Comparison of ENCODE assay signal across 1 cellular context in the genomic region with DNA sequence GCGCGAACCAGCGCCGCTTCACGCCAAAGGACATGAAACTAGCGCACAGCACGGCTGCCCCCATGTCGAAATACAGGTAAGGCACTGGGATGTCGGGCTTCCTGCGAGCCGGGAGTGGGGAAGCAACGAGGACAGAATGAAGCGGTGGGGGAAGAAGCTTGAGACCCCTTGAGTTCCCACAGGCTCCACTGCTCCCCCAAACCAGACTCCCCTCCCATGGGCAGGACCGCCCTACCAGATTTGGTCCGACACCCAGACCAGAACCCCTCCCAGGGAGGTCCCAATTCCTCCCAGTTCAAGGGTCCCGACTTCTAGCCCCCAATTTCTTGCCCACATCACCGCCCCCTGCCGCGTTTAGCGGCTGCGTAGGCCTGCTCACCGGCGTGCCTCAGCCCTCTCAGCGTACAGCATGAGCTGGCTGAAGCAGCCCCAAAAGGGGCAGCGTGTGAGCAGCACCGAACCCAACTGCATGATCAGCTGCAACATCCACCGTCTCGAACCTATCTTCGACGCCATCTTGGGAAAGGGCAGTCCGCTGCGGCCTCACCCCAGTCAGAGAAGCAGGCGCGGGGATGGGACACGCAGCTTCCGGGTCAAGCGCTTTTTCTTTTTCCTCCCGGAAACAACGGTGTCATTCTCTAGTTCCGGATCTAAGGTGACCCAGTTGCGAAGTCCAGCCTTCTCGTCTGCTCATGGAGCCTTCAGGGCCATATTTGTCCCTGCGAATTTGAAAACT.
TF ChIP-seq lines count a peak whose summit lies in the region.

A gene (minus strand): TSS at position 527 of the 736 bp plus-strand sequence. CDS start 11 bp downstream, at position 516.

TF ChIP-seq in K562, 482 proteins besides CTCF, POLR2A, EP300 and RAD21 (continued from another document and continues in another):
- TF ChIP-seq, protein P1, sequence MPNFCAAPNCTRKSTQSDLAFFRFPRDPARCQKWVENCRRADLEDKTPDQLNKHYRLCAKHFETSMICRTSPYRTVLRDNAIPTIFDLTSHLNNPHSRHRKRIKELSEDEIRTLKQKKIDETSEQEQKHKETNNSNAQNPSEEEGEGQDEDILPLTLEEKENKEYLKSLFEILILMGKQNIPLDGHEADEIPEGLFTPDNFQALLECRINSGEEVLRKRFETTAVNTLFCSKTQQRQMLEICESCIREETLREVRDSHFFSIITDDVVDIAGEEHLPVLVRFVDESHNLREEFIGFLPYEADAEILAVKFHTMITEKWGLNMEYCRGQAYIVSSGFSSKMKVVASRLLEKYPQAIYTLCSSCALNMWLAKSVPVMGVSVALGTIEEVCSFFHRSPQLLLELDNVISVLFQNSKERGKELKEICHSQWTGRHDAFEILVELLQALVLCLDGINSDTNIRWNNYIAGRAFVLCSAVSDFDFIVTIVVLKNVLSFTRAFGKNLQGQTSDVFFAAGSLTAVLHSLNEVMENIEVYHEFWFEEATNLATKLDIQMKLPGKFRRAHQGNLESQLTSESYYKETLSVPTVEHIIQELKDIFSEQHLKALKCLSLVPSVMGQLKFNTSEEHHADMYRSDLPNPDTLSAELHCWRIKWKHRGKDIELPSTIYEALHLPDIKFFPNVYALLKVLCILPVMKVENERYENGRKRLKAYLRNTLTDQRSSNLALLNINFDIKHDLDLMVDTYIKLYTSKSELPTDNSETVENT (CRISPR knock-in tag; IDR thresholded peaks at IDR 0.05): peak; percentile 53; the same call in 1 of the 2 replicates
- TF ChIP-seq, protein P2, sequence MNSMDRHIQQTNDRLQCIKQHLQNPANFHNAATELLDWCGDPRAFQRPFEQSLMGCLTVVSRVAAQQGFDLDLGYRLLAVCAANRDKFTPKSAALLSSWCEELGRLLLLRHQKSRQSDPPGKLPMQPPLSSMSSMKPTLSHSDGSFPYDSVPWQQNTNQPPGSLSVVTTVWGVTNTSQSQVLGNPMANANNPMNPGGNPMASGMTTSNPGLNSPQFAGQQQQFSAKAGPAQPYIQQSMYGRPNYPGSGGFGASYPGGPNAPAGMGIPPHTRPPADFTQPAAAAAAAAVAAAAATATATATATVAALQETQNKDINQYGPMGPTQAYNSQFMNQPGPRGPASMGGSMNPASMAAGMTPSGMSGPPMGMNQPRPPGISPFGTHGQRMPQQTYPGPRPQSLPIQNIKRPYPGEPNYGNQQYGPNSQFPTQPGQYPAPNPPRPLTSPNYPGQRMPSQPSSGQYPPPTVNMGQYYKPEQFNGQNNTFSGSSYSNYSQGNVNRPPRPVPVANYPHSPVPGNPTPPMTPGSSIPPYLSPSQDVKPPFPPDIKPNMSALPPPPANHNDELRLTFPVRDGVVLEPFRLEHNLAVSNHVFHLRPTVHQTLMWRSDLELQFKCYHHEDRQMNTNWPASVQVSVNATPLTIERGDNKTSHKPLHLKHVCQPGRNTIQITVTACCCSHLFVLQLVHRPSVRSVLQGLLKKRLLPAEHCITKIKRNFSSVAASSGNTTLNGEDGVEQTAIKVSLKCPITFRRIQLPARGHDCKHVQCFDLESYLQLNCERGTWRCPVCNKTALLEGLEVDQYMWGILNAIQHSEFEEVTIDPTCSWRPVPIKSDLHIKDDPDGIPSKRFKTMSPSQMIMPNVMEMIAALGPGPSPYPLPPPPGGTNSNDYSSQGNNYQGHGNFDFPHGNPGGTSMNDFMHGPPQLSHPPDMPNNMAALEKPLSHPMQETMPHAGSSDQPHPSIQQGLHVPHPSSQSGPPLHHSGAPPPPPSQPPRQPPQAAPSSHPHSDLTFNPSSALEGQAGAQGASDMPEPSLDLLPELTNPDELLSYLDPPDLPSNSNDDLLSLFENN (IDR thresholded peaks at IDR 0.05; ENCODE audit: low read depth in 2 of 2, low read length in 2 of 2): peak; percentile 57 to 62; a peak in 1 of 4 replicates
- TF ChIP-seq, protein P3, sequence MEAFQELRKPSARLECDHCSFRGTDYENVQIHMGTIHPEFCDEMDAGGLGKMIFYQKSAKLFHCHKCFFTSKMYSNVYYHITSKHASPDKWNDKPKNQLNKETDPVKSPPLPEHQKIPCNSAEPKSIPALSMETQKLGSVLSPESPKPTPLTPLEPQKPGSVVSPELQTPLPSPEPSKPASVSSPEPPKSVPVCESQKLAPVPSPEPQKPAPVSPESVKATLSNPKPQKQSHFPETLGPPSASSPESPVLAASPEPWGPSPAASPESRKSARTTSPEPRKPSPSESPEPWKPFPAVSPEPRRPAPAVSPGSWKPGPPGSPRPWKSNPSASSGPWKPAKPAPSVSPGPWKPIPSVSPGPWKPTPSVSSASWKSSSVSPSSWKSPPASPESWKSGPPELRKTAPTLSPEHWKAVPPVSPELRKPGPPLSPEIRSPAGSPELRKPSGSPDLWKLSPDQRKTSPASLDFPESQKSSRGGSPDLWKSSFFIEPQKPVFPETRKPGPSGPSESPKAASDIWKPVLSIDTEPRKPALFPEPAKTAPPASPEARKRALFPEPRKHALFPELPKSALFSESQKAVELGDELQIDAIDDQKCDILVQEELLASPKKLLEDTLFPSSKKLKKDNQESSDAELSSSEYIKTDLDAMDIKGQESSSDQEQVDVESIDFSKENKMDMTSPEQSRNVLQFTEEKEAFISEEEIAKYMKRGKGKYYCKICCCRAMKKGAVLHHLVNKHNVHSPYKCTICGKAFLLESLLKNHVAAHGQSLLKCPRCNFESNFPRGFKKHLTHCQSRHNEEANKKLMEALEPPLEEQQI (IDR thresholded peaks at IDR 0.05): peak; percentile 56; the same call in 1 of the 2 replicates
- TF ChIP-seq ARNT (IDR thresholded peaks at IDR 0.05) (no peak), RBM34 (IDR thresholded peaks at IDR 0.05; ENCODE audit: borderline replicate concordance, insufficient read depth, low read length) (no peak), SMC3 (conservative IDR thresholded peaks at IDR 0.05; ENCODE audit: insufficient read depth, low read depth, low read length) (0 out of 2 replicates have a peak, but pooled peaks have one; percentile 22), MIER1 (IDR thresholded peaks at IDR 0.05; ENCODE audit: low read depth) (no peak), MAFK (IDR thresholded peaks at IDR 0.05; ENCODE audit: low read length) (peak; percentile 52), ZNF561 (CRISPR knock-in tag; conservative IDR thresholded peaks at IDR 0.05) (no peak), RBM14 (IDR thresholded peaks at IDR 0.05; ENCODE audit: borderline replicate concordance, insufficient read depth, low read depth, low read length) (no peak), NFIX (CRISPR knock-in tag; IDR thresholded peaks at IDR 0.05; ENCODE audit: low read depth) (no peak), KDM1A (IDR thresholded peaks at IDR 0.05) (no peak), DDX20 (tag; IDR thresholded peaks at IDR 0.05; ENCODE audit: low read depth) (no peak), HSF4 (CRISPR knock-in tag; IDR thresholded peaks at IDR 0.05; ENCODE audit: borderline replicate concordance) (no peak), SREBF1 (IDR thresholded peaks at IDR 0.05; ENCODE audit: borderline replicate concordance, low read depth, low read length) (peak; percentile 73; the same call in 1 of the 2 replicates), ELF2 (CRISPR knock-in tag; IDR thresholded peaks at IDR 0.05) (peak; percentile 93), MTA3 (IDR thresholded peaks at IDR 0.05; ENCODE audit: borderline replicate concordance) (peak; percentile 92), MECOM (CRISPR knock-in tag; IDR thresholded peaks at IDR 0.05) (0 out of 2 replicates have a peak, but pooled peaks have one; percentile 8), SAP30 (IDR thresholded peaks at IDR 0.05; ENCODE audit: borderline replicate concordance, insufficient read depth, low read depth, low read length, poor library complexity, severe bottlenecking) (peak; percentile 56), ZNF785 (CRISPR knock-in tag; IDR thresholded peaks at IDR 0.05) (no peak), NFYB (IDR thresholded peaks at IDR 0.05; ENCODE audit: extremely low read depth, insufficient read length) (no peak), RB1 (IDR thresholded peaks at IDR 0.05; ENCODE audit: low read depth) (peak; percentile 95), CSDE1 (IDR thresholded peaks at IDR 0.05) (no peak), ILK (tag; IDR thresholded peaks at IDR 0.05; ENCODE audit: borderline replicate concordance, low read depth) (no peak), PRMT5 (CRISPR knock-in tag; IDR thresholded peaks at IDR 0.05) (0 out of 2 replicates have a peak, but pooled peaks have one; percentile 43), POLR2G (IDR thresholded peaks at IDR 0.05; ENCODE audit: low read depth, low read length) (peak; percentile 89), ZNF778 (CRISPR knock-in tag; IDR thresholded peaks at IDR 0.05) (no peak)
- TF ChIP-seq, protein P4, sequence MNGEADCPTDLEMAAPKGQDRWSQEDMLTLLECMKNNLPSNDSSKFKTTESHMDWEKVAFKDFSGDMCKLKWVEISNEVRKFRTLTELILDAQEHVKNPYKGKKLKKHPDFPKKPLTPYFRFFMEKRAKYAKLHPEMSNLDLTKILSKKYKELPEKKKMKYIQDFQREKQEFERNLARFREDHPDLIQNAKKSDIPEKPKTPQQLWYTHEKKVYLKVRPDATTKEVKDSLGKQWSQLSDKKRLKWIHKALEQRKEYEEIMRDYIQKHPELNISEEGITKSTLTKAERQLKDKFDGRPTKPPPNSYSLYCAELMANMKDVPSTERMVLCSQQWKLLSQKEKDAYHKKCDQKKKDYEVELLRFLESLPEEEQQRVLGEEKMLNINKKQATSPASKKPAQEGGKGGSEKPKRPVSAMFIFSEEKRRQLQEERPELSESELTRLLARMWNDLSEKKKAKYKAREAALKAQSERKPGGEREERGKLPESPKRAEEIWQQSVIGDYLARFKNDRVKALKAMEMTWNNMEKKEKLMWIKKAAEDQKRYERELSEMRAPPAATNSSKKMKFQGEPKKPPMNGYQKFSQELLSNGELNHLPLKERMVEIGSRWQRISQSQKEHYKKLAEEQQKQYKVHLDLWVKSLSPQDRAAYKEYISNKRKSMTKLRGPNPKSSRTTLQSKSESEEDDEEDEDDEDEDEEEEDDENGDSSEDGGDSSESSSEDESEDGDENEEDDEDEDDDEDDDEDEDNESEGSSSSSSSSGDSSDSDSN (IDR thresholded peaks at IDR 0.05; ENCODE audit: borderline replicate concordance in 1 of 2, low read depth in 2 of 2, low read length in 2 of 2): peak; percentile 48 to 59; a peak in 1 of 4 replicates
- TF ChIP-seq, protein P5, sequence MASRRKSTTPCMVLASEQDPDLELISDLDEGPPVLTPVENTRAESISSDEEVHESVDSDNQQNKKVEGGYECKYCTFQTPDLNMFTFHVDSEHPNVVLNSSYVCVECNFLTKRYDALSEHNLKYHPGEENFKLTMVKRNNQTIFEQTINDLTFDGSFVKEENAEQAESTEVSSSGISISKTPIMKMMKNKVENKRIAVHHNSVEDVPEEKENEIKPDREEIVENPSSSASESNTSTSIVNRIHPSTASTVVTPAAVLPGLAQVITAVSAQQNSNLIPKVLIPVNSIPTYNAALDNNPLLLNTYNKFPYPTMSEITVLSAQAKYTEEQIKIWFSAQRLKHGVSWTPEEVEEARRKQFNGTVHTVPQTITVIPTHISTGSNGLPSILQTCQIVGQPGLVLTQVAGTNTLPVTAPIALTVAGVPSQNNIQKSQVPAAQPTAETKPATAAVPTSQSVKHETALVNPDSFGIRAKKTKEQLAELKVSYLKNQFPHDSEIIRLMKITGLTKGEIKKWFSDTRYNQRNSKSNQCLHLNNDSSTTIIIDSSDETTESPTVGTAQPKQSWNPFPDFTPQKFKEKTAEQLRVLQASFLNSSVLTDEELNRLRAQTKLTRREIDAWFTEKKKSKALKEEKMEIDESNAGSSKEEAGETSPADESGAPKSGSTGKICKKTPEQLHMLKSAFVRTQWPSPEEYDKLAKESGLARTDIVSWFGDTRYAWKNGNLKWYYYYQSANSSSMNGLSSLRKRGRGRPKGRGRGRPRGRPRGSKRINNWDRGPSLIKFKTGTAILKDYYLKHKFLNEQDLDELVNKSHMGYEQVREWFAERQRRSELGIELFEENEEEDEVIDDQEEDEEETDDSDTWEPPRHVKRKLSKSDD (conservative IDR thresholded peaks at IDR 0.05; ENCODE audit: low read length): peak; percentile 95
- TF ChIP-seq, protein P6, sequence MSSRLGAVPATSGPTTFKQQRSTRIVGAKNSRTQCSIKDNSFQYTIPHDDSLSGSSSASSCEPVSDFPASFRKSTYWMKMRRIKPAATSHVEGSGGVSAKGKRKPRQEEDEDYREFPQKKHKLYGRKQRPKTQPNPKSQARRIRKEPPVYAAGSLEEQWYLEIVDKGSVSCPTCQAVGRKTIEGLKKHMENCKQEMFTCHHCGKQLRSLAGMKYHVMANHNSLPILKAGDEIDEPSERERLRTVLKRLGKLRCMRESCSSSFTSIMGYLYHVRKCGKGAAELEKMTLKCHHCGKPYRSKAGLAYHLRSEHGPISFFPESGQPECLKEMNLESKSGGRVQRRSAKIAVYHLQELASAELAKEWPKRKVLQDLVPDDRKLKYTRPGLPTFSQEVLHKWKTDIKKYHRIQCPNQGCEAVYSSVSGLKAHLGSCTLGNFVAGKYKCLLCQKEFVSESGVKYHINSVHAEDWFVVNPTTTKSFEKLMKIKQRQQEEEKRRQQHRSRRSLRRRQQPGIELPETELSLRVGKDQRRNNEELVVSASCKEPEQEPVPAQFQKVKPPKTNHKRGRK (tag; IDR thresholded peaks at IDR 0.05): no peak
- TF ChIP-seq, protein P7, sequence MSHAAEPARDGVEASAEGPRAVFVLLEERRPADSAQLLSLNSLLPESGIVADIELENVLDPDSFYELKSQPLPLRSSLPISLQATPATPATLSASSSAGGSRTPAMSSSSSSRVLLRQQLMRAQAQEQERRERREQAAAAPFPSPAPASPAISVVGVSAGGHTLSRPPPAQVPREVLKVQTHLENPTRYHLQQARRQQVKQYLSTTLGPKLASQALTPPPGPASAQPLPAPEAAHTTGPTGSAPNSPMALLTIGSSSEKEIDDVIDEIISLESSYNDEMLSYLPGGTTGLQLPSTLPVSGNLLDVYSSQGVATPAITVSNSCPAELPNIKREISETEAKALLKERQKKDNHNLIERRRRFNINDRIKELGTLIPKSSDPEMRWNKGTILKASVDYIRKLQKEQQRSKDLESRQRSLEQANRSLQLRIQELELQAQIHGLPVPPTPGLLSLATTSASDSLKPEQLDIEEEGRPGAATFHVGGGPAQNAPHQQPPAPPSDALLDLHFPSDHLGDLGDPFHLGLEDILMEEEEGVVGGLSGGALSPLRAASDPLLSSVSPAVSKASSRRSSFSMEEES (CRISPR knock-in tag; IDR thresholded peaks at IDR 0.05): no peak
- TF ChIP-seq, protein P8, sequence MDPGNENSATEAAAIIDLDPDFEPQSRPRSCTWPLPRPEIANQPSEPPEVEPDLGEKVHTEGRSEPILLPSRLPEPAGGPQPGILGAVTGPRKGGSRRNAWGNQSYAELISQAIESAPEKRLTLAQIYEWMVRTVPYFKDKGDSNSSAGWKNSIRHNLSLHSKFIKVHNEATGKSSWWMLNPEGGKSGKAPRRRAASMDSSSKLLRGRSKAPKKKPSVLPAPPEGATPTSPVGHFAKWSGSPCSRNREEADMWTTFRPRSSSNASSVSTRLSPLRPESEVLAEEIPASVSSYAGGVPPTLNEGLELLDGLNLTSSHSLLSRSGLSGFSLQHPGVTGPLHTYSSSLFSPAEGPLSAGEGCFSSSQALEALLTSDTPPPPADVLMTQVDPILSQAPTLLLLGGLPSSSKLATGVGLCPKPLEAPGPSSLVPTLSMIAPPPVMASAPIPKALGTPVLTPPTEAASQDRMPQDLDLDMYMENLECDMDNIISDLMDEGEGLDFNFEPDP (CRISPR knock-in tag; IDR thresholded peaks at IDR 0.05): no peak
- TF ChIP-seq, protein P9, sequence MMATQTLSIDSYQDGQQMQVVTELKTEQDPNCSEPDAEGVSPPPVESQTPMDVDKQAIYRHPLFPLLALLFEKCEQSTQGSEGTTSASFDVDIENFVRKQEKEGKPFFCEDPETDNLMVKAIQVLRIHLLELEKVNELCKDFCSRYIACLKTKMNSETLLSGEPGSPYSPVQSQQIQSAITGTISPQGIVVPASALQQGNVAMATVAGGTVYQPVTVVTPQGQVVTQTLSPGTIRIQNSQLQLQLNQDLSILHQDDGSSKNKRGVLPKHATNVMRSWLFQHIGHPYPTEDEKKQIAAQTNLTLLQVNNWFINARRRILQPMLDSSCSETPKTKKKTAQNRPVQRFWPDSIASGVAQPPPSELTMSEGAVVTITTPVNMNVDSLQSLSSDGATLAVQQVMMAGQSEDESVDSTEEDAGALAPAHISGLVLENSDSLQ (IDR thresholded peaks at IDR 0.05): 0 out of 2 replicates have a peak, but pooled peaks have one; percentile 14
